1 cellular context compared by ENCODE assay signal in the genomic region with DNA sequence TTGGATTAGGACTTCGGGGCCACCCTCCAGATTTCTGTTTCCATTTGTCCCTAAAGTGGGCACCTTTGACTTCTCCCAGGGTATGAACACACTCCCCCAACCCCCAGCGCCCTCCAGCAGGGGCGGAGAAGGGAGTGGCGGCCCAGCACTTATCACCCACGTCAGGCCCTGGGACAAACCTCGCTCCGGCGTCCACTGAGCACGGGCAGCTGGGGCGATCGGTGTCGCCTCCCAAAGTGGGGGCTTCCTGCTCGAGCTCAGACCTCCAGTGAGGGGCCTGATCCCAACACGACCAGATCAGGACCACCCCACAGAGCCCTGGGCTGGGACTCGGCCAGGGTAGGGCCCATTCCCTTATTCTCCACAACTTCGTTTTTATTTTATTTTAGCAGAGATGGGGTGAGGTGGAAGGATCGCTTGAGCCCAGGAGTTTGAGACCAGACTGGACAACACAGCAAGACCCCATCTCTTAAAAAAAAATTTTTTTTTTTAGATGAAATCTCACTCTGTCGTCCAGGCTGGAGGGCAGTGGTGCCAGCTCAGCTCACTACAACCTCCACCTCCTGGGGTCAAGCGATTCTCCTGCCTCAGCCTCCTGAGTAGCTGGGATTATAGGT.
TF ChIP-seq lines count a peak whose summit lies in the region.

No MANE protein-coding gene starts in this region.

TF ChIP-seq in HCT116, 20 proteins besides CTCF, POLR2A, EP300 and RAD21 (continued from another document):
- TF ChIP-seq, protein P1, sequence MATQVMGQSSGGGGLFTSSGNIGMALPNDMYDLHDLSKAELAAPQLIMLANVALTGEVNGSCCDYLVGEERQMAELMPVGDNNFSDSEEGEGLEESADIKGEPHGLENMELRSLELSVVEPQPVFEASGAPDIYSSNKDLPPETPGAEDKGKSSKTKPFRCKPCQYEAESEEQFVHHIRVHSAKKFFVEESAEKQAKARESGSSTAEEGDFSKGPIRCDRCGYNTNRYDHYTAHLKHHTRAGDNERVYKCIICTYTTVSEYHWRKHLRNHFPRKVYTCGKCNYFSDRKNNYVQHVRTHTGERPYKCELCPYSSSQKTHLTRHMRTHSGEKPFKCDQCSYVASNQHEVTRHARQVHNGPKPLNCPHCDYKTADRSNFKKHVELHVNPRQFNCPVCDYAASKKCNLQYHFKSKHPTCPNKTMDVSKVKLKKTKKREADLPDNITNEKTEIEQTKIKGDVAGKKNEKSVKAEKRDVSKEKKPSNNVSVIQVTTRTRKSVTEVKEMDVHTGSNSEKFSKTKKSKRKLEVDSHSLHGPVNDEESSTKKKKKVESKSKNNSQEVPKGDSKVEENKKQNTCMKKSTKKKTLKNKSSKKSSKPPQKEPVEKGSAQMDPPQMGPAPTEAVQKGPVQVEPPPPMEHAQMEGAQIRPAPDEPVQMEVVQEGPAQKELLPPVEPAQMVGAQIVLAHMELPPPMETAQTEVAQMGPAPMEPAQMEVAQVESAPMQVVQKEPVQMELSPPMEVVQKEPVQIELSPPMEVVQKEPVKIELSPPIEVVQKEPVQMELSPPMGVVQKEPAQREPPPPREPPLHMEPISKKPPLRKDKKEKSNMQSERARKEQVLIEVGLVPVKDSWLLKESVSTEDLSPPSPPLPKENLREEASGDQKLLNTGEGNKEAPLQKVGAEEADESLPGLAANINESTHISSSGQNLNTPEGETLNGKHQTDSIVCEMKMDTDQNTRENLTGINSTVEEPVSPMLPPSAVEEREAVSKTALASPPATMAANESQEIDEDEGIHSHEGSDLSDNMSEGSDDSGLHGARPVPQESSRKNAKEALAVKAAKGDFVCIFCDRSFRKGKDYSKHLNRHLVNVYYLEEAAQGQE (IDR thresholded peaks at IDR 0.05; ENCODE audit: low read depth) = no peak
- TF ChIP-seq CEBPB (IDR thresholded peaks at IDR 0.05; ENCODE audit: low read depth) (no peak), YY1 (IDR thresholded peaks at IDR 0.05; ENCODE audit: extremely low read depth, insufficient replicate concordance, low read depth, low read length) (no peak), EZH2 (IDR thresholded peaks at IDR 0.05) (no peak), SRF (IDR thresholded peaks at IDR 0.05; ENCODE audit: low read depth) (no peak), SP1 (IDR thresholded peaks at IDR 0.05; ENCODE audit: low read depth) (no peak), EGR1 (IDR thresholded peaks at IDR 0.05; ENCODE audit: low read depth) (no peak)
